ENCODE assay signal across 13 cellular contexts in the genomic region with DNA sequence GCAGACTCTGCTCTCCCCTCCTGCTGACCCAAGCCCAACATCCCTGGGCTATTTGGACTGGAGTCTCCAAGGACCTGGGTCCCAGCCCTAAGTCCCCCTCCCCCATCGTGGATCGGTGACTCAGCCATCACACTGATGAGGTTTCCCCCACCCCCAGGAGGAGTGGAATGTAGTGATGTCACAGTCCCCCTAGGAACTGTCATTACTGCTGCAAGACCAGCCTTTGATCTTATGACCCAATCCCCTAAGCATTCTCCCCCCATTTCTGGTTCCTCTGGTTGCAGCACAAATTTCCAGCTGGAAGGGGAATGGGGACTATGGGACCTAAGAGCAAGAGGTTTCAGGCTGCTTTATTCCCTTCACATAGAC.
DNase-seq lines count a peak whose midpoint lies in the region; ATAC-seq and TF ChIP-seq lines count a peak whose summit lies in the region.
"Had no signal": no experiment of that assay in that cellular context is flagged by ENCODE, and none has a peak within 500 bp of the region (broad histone marks: within the 10 kb centered on the region; RNA-seq: fewer than 3 reads in every experiment).

No MANE protein-coding gene starts in this region.

- H3K4me1 Mint-ChIP-seq in WTC11 = peaks cover 54% of the 10 kb centered on the region
- H3K4me1 Mint-ChIP-seq: memory B cell had no signal

- H3K27me3 ChIP-seq in GM23248 (replicated peaks; ENCODE audit: insufficient read depth) = peaks cover 8% of the 10 kb centered on the region; the same call in 1 of the 2 replicates
- H3K27me3 ChIP-seq: BE2C, gastroesophageal sphincter had no signal

- peaks cover 16% of the 10 kb centered on the region for H3K4me1 ChIP-seq in GM23248 (ENCODE audit: insufficient read depth)
- H3K4me1 ChIP-seq: BE2C, psoas muscle had no signal

- H3K4me3 ChIP-seq in GM23248 = no peak overlapping the region
- H3K4me3 ChIP-seq: gastroesophageal sphincter, psoas muscle had no signal

- no peaks in the 10 kb centered on the region for H3K9me3 Mint-ChIP-seq in WTC11
- H3K9me3 Mint-ChIP-seq: memory B cell had no signal

- H3K36me3 Mint-ChIP-seq in WTC11 = no peaks in the 10 kb centered on the region
- H3K36me3 Mint-ChIP-seq: memory B cell had no signal

- no peak for ATAC-seq in WTC11
- ATAC-seq in HG03521 (IDR thresholded peaks at IDR 0.05; ENCODE audit: unreplicated experiment) = no peak
- ATAC-seq: gastroesophageal sphincter, psoas muscle had no signal

- no peaks in the 10 kb centered on the region for H4K20me1 ChIP-seq in GM23248 (ENCODE audit: insufficient read depth)

- H3K9me2 ChIP-seq in GM23248 (ENCODE audit: insufficient read depth) = no peaks in the 10 kb centered on the region

- CTCF ChIA-PET in WTC11 (lab: Charles Lee) = interaction anchor here (0.8 to 2.7 kb wide), 2 partner anchors 10 to 43 kb away, joined by 3 to 17 read pairs; no protein-coding TSS in a partner anchor

- H3K36me3 ChIP-seq in GM23248 (ENCODE audit: low read depth) = no peaks in the 10 kb centered on the region
- H3K36me3 ChIP-seq: BE2C, gastroesophageal sphincter had no signal

- 19% methylated on average over 2 of the region's 2 CpGs; no CpG with 5 or more reads in 1 of the 2 experiments for WGBS in GM23248 (ENCODE audit: low coverage in 1 of 2, low lambda C conversion rate in 2 of 2, missing lambda C conversion rate in 2 of 2), 2 experiments

- in situ Hi-C loops in GM23248 (cut with MboI) = no loop called here

- peak overlapping the region; percentile 31 for H3K4me2 ChIP-seq in GM23248 (ENCODE audit: unreplicated experiment)

- peak overlapping the region; percentile 18; the same call in 1 of the 2 replicates for H3K9ac ChIP-seq in GM23248

- peak; percentile 50 for DNase-seq in A172 (ENCODE audit: low spot score)
- DNase-seq in GM23248 = peak; percentile 42
- DNase-seq in WTC11 (ENCODE audit: low spot score) = peak; percentile 36
- DNase-seq in iPS DF 19.7 (ENCODE audit: low read depth, low spot score) = peak; percentile 30
- DNase-seq in germinal center (ENCODE audit: low spot score) = no peak
- no peak for DNase-seq in C1 segment of cervical spinal cord (lab: John Stamatoyannopoulos, UW)
- DNase-seq in stimulated activated CD4-positive, alpha-beta T cell treated with anti-CD3 and anti-CD28 coated beads, Interleukin-4, amount 100 ng/mL, for 4 hours = no peak
- DNase-seq: activated effector memory CD4-positive, alpha-beta T cell treated with Interleukin-2 at 50 U/mL for 16 hours; BE2C; psoas muscle had no signal

- H3K27ac Mint-ChIP-seq in WTC11 = peak overlapping the region; percentile 67; the same call in 1 of the 2 replicates
- H3K27ac Mint-ChIP-seq: memory B cell had no signal

- peaks cover 14% of the 10 kb centered on the region for H3K27me3 Mint-ChIP-seq in WTC11 (ENCODE audit: low read depth)

- no peak overlapping the region for H2AFZ ChIP-seq in GM23248

- 0 out of 2 replicates have a peak overlapping the region, but pooled peaks have one; percentile 42 for H3K27ac ChIP-seq in GM23248
- H3K27ac ChIP-seq: psoas muscle had no signal

- TF ChIP-seq CTCF in WTC11 (IDR thresholded peaks at IDR 0.05) = no peak

- no peaks in the 10 kb centered on the region for H3K79me2 ChIP-seq in GM23248 (ENCODE audit: insufficient read depth)

- peaks cover 7% of the 10 kb centered on the region; the same call in 1 of the 2 replicates for H3F3A ChIP-seq in GM23248 (ENCODE audit: insufficient read depth)

- no peak overlapping the region; the same call in 1 of the 2 replicates for H3K4me3 Mint-ChIP-seq in WTC11
- H3K4me3 Mint-ChIP-seq: memory B cell had no signal

- POLR2A ChIA-PET in WTC11 (lab: Charles Lee) = no interaction called here

- no peaks in the 10 kb centered on the region for H3K9me3 ChIP-seq in GM23248 (ENCODE audit: low read depth)
- H3K9me3 ChIP-seq: BE2C, gastroesophageal sphincter, psoas muscle had no signal

TF ChIP-seq in WTC11, 78 proteins besides CTCF, POLR2A, EP300 and RAD21:
- TF ChIP-seq ZNF263 (CRISPR knock-in tag; IDR thresholded peaks at IDR 0.05; ENCODE audit: low read depth) (no peak), TEAD4 (CRISPR knock-in tag; IDR thresholded peaks at IDR 0.05) (no peak), FOXP1 (CRISPR knock-in tag; IDR thresholded peaks at IDR 0.05; ENCODE audit: borderline replicate concordance) (no peak), FOXJ3 (CRISPR knock-in tag; IDR thresholded peaks at IDR 0.05; ENCODE audit: borderline replicate concordance) (no peak), ZNF317 (CRISPR knock-in tag; IDR thresholded peaks at IDR 0.05; ENCODE audit: borderline replicate concordance, low read depth) (no peak), CBFB (CRISPR knock-in tag; IDR thresholded peaks at IDR 0.05; ENCODE audit: low read depth) (no peak), NR1H2 (CRISPR knock-in tag; IDR thresholded peaks at IDR 0.05) (no peak), NR2C2 (CRISPR knock-in tag; IDR thresholded peaks at IDR 0.05) (no peak), NFYB (CRISPR knock-in tag; conservative IDR thresholded peaks at IDR 0.05; ENCODE audit: low read depth) (no peak), HMGA2 (CRISPR knock-in tag; IDR thresholded peaks at IDR 0.05) (no peak), FOXK1 (CRISPR knock-in tag; IDR thresholded peaks at IDR 0.05) (no peak), ZBTB21 (CRISPR knock-in tag; IDR thresholded peaks at IDR 0.05; ENCODE audit: borderline replicate concordance) (no peak), ELF4 (CRISPR knock-in tag; IDR thresholded peaks at IDR 0.05; ENCODE audit: low read depth) (no peak), TEAD1 (CRISPR knock-in tag; IDR thresholded peaks at IDR 0.05) (no peak), CREM (CRISPR knock-in tag; IDR thresholded peaks at IDR 0.05) (no peak), OVOL2 (CRISPR knock-in tag; IDR thresholded peaks at IDR 0.05; ENCODE audit: borderline replicate concordance) (no peak)
- TF ChIP-seq, protein P1, sequence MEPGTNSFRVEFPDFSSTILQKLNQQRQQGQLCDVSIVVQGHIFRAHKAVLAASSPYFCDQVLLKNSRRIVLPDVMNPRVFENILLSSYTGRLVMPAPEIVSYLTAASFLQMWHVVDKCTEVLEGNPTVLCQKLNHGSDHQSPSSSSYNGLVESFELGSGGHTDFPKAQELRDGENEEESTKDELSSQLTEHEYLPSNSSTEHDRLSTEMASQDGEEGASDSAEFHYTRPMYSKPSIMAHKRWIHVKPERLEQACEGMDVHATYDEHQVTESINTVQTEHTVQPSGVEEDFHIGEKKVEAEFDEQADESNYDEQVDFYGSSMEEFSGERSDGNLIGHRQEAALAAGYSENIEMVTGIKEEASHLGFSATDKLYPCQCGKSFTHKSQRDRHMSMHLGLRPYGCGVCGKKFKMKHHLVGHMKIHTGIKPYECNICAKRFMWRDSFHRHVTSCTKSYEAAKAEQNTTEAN (CRISPR knock-in tag; IDR thresholded peaks at IDR 0.05) = no peak
- TF ChIP-seq, protein P2, sequence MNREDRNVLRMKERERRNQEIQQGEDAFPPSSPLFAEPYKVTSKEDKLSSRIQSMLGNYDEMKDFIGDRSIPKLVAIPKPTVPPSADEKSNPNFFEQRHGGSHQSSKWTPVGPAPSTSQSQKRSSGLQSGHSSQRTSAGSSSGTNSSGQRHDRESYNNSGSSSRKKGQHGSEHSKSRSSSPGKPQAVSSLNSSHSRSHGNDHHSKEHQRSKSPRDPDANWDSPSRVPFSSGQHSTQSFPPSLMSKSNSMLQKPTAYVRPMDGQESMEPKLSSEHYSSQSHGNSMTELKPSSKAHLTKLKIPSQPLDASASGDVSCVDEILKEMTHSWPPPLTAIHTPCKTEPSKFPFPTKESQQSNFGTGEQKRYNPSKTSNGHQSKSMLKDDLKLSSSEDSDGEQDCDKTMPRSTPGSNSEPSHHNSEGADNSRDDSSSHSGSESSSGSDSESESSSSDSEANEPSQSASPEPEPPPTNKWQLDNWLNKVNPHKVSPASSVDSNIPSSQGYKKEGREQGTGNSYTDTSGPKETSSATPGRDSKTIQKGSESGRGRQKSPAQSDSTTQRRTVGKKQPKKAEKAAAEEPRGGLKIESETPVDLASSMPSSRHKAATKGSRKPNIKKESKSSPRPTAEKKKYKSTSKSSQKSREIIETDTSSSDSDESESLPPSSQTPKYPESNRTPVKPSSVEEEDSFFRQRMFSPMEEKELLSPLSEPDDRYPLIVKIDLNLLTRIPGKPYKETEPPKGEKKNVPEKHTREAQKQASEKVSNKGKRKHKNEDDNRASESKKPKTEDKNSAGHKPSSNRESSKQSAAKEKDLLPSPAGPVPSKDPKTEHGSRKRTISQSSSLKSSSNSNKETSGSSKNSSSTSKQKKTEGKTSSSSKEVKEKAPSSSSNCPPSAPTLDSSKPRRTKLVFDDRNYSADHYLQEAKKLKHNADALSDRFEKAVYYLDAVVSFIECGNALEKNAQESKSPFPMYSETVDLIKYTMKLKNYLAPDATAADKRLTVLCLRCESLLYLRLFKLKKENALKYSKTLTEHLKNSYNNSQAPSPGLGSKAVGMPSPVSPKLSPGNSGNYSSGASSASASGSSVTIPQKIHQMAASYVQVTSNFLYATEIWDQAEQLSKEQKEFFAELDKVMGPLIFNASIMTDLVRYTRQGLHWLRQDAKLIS (CRISPR knock-in tag; IDR thresholded peaks at IDR 0.05; ENCODE audit: borderline replicate concordance) = no peak
- TF ChIP-seq, protein P3, sequence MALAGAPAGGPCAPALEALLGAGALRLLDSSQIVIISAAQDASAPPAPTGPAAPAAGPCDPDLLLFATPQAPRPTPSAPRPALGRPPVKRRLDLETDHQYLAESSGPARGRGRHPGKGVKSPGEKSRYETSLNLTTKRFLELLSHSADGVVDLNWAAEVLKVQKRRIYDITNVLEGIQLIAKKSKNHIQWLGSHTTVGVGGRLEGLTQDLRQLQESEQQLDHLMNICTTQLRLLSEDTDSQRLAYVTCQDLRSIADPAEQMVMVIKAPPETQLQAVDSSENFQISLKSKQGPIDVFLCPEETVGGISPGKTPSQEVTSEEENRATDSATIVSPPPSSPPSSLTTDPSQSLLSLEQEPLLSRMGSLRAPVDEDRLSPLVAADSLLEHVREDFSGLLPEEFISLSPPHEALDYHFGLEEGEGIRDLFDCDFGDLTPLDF (CRISPR knock-in tag; IDR thresholded peaks at IDR 0.05) = no peak

Comparison
In these comparisons a context has a peak if more than half of its experiments do, and no peak if none do; other contexts are left out.
1. DNase-seq: peak in A172 (single experiment), GM23248 (single experiment), WTC11 (single experiment) and iPS DF 19.7 (single experiment); none in germinal center (single experiment), C1 segment of cervical spinal cord (0 of 14) and stimulated activated CD4-positive, alpha-beta T cell treated with anti-CD3 and anti-CD28 coated beads, Interleukin-4, amount 100 ng/mL, for 4 hours (0 of 2).